ENCODE assay signal across 12 cellular contexts in the genomic region with DNA sequence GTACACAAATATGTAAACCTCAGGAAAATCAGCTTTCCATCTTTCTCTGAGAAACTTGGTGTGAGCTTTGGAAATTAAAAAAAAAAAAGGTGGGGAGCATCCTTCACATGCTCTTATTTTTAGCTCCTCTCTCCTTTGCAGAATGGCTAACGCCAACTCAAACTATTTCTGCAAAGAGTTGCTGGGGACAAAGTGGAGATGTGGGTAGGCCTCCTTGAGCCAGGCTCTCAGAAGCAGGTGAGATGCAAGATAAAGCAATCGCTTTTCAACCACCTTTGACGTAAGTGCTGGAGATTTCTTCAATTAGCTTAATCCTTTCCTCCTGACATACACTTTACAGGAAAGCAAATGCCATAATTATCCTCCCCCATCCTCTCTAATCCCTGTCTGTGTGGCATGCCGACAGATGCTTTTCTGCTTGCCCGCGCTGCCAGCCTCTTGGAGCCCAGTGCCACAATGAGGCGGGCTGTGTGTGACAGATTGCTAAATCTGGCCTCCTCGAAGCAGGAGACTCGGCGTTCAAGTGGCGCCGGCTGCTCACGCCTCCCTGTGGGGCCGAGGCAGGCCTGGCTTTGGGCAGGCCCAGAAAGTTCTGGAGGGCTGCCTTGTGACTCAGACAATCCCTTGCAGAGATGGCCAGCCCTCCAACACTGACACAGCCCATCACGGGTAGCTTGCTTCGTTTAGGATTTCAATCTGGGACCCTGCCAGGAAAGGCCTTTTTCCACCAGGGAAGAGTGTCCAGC.
DNase-seq lines count a peak whose midpoint lies in the region; ATAC-seq, FAIRE-seq and TF ChIP-seq lines count a peak whose summit lies in the region.
"Had no signal": no experiment of that assay in that cellular context is flagged by ENCODE, and none has a peak within 500 bp of the region (broad histone marks: within the 10 kb centered on the region; RNA-seq: fewer than 3 reads in every experiment).

No MANE protein-coding gene starts in this region.

- CTCF ChIA-PET in SK-N-SH (lab: Yijun Ruan, JAX) = interaction anchor here (1.0 kb wide), 1 partner anchor 637 kb away, joined by 3 read pairs; no protein-coding TSS in a partner anchor

- H3K9ac ChIP-seq in SK-N-SH (no peak overlapping the region), endodermal cell (ENCODE audit: extremely low read depth, low read length, poor library complexity, severe bottlenecking) (no peak overlapping the region)

- H3K4me1 ChIP-seq in SK-N-SH (ENCODE audit: control insufficient read depth in 1 of 2, insufficient read depth in 2 of 2, low read depth in 1 of 2, low read length in 1 of 2) = peaks cover 0 to 5% of the 10 kb centered on the region in 2 experiments; a peak in 2 of 4 replicates
- peaks cover 19% of the 10 kb centered on the region for H3K4me1 ChIP-seq in psoas muscle
- H3K4me1 ChIP-seq in endodermal cell (ENCODE audit: control insufficient read depth, insufficient read depth, low read length) = peaks cover 3% of the 10 kb centered on the region

- POLR2A ChIA-PET in SK-N-SH (lab: Yijun Ruan, JAX) = no interaction called here

- no peaks in the 10 kb centered on the region for H3K79me2 ChIP-seq in SK-N-SH (ENCODE audit: insufficient read depth)

- FAIRE-seq in D721Med (lab: Jason Lieb, UNC) = peak; percentile 92
- FAIRE-seq: H1 had no signal

- H4K20me1 ChIP-seq in SK-N-SH (ENCODE audit: insufficient read depth) = no peaks in the 10 kb centered on the region

- no peaks in the 10 kb centered on the region for H3F3A ChIP-seq in SK-N-SH (replicated peaks; ENCODE audit: insufficient read depth)

- no peak for TF ChIP-seq RAD21 in SK-N-SH (IDR thresholded peaks at IDR 0.05; ENCODE audit: low read length)

- no peak overlapping the region for H3K27ac Mint-ChIP-seq in endodermal cell
- H3K27ac Mint-ChIP-seq: activated naive CD4-positive, alpha-beta T cell treated with anti-CD3 and anti-CD28 coated beads, Interleukin-2, amount 50 U/mL, for 24 hours had no signal

- peaks cover 89% of the 10 kb centered on the region for H3K27me3 Mint-ChIP-seq in endodermal cell (ENCODE audit: insufficient read depth)

- H3K27ac ChIP-seq in SK-N-SH (ENCODE audit: low read depth in 2 of 2, low read length in 1 of 2) (no peak overlapping the region; a peak in 1 of 4 replicates), psoas muscle (peak overlapping the region; percentile 64), endodermal cell (ENCODE audit: low read depth, low read length) (no peak overlapping the region)
- H3K27ac ChIP-seq: C4-2B, RWPE1 had no signal

- intact Hi-C loops in psoas muscle (cut with DNase I) = no loop called here

- peak; percentile 81 for DNase-seq in D721Med (ENCODE audit: insufficient read length, low spot score)
- no peak for DNase-seq in SK-N-SH
- DNase-seq in foreskin fibroblast = peak; percentile 64 to 74
- peak; percentile 88 to 91 for DNase-seq in psoas muscle
- DNase-seq in endodermal cell = no peak
- no peak for DNase-seq in NCI-H226
- DNase-seq in GM20000 (ENCODE audit: low spot score) = no peak
- no peak for DNase-seq in ureter (ENCODE audit: low spot score)

- H3K9me2 ChIP-seq in SK-N-SH = no peaks in the 10 kb centered on the region

- H2AFZ ChIP-seq in SK-N-SH (ENCODE audit: low read depth) = no peak overlapping the region; the same call in 1 of the 2 replicates

- H3K4me3 Mint-ChIP-seq in endodermal cell = no peak overlapping the region
- H3K4me3 Mint-ChIP-seq: activated naive CD4-positive, alpha-beta T cell treated with anti-CD3 and anti-CD28 coated beads, Interleukin-2, amount 50 U/mL, for 24 hours had no signal

- H3K36me3 Mint-ChIP-seq in endodermal cell (ENCODE audit: low read depth) = no peaks in the 10 kb centered on the region
- H3K36me3 Mint-ChIP-seq: activated naive CD4-positive, alpha-beta T cell treated with anti-CD3 and anti-CD28 coated beads, Interleukin-2, amount 50 U/mL, for 24 hours had no signal

- H3K36me3 ChIP-seq in SK-N-SH (replicated peaks in 1 of 2; ENCODE audit: control insufficient read depth in 1 of 2, insufficient read depth in 2 of 2, low read length in 1 of 2) (no peaks in the 10 kb centered on the region), psoas muscle (ENCODE audit: insufficient read depth in 1 of 2, low read depth in 1 of 2) (no peaks in the 10 kb centered on the region), endodermal cell (ENCODE audit: control insufficient read depth, insufficient read depth, low read length) (no peaks in the 10 kb centered on the region)

- TF ChIP-seq CTCF in D721Med (IDR thresholded peaks at IDR 0.05; ENCODE audit: insufficient read depth, missing control alignments) (no peak), SK-N-SH (IDR thresholded peaks at IDR 0.05) (no peak), foreskin fibroblast (IDR thresholded peaks at IDR 0.05; ENCODE audit: low read depth, low read length) (no peak), psoas muscle (IDR thresholded peaks at IDR 0.05) (no peak), endodermal cell (conservative IDR thresholded peaks at IDR 0.05) (no peak), GM20000 (IDR thresholded peaks at IDR 0.05; ENCODE audit: extremely low read depth, missing control alignments) (no peak)

- ATAC-seq in psoas muscle = peak; percentile 96 to 99 (median 98)

- H3K9me3 Mint-ChIP-seq in endodermal cell = no peaks in the 10 kb centered on the region
- H3K9me3 Mint-ChIP-seq: activated naive CD4-positive, alpha-beta T cell treated with anti-CD3 and anti-CD28 coated beads, Interleukin-2, amount 50 U/mL, for 24 hours had no signal

- peak in 1 of 2 experiments; percentile 24; a peak in 1 of 4 replicates for TF ChIP-seq EP300 in SK-N-SH (IDR thresholded peaks at IDR 0.05; ENCODE audit: borderline replicate concordance in 1 of 2, low read depth in 1 of 2, low read length in 1 of 2)

- H3K9me3 ChIP-seq in SK-N-SH (no peaks in the 10 kb centered on the region), psoas muscle (no peaks in the 10 kb centered on the region), endodermal cell (ENCODE audit: control insufficient read depth, low read length) (no peaks in the 10 kb centered on the region)

- no peak overlapping the region for H3K4me3 ChIP-seq in SK-N-SH (ENCODE audit: low read depth in 2 of 2, low read length in 1 of 2)
- no peak overlapping the region for H3K4me3 ChIP-seq in foreskin fibroblast (ENCODE audit: low read depth in 1 of 2, low read length in 2 of 2)
- no peak overlapping the region for H3K4me3 ChIP-seq in psoas muscle
- H3K4me3 ChIP-seq in endodermal cell (ENCODE audit: low read length) = no peak overlapping the region

- WGBS in SK-N-SH (ENCODE audit: low lambda C conversion rate) = 42% methylated on average over 13 of the region's 16 CpGs
- WGBS in psoas muscle, 3 donors = 23 to 40% (median 24%) methylated on average over 16 of the region's 16 CpGs
- WGBS in endodermal cell (ENCODE audit: insufficient coverage in 1 of 2, insufficient read length in 1 of 2), 2 experiments = 91 to 92% methylated on average over 5 to 16 of the region's 16 CpGs

- no peaks in the 10 kb centered on the region for H3K27me3 ChIP-seq in SK-N-SH (ENCODE audit: insufficient read depth)
- H3K27me3 ChIP-seq in psoas muscle (ENCODE audit: insufficient read depth in 3 of 3, low read length in 2 of 3) = no peaks in the 10 kb centered on the region
- peaks cover 6% of the 10 kb centered on the region for H3K27me3 ChIP-seq in endodermal cell (ENCODE audit: control insufficient read depth, insufficient read depth, low read length, poor library complexity, severe bottlenecking)

- no peak overlapping the region for H3K4me2 ChIP-seq in SK-N-SH

- peaks cover 27% of the 10 kb centered on the region for H3K4me1 Mint-ChIP-seq in endodermal cell
- H3K4me1 Mint-ChIP-seq: activated naive CD4-positive, alpha-beta T cell treated with anti-CD3 and anti-CD28 coated beads, Interleukin-2, amount 50 U/mL, for 24 hours had no signal

TF ChIP-seq in SK-N-SH, 30 proteins besides CTCF, POLR2A, EP300 and RAD21 (continues in another document):
- TF ChIP-seq, protein P1, sequence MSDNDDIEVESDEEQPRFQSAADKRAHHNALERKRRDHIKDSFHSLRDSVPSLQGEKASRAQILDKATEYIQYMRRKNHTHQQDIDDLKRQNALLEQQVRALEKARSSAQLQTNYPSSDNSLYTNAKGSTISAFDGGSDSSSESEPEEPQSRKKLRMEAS (IDR thresholded peaks at IDR 0.05; ENCODE audit: low read depth) = peak; percentile 95
- no peak for TF ChIP-seq TAF1 (IDR thresholded peaks at IDR 0.05; ENCODE audit: borderline replicate concordance, low read depth, low read length)
- TF ChIP-seq TCF12 (IDR thresholded peaks at IDR 0.05) = peak; percentile 47; the same call in 1 of the 2 replicates
- 0 out of 2 replicates have a peak, but pooled peaks have one; percentile 19 for TF ChIP-seq ELF1 (IDR thresholded peaks at IDR 0.05)
- TF ChIP-seq REST (IDR thresholded peaks at IDR 0.05; ENCODE audit: low read depth, low read length) = no peak

Comparison
In these comparisons a context has a peak if more than half of its experiments do, and no peak if none do; other contexts are left out.
1. DNase-seq: peak in D721Med (single experiment), foreskin fibroblast (2 of 2) and psoas muscle (2 of 2); none in SK-N-SH (single experiment), endodermal cell (single experiment), NCI-H226 (single experiment), GM20000 (single experiment) and ureter (single experiment).